In genomic region chr7:23586159-23586558, GRCh38 we compare ENCODE assay signal across 19 cellular contexts. TPM values are rescaled to one million over a fixed set of nuclear protein-coding genes. Genes with fewer than 3 reads are reported as not detected.
A peak's percentile ranks its signal among the peaks of the same experiment; 100 is the strongest.
DNase-seq lines count a peak whose midpoint lies in the region; ATAC-seq, FAIRE-seq and TF ChIP-seq lines count a peak whose summit lies in the region.
"Had no signal": no experiment of that assay in that cellular context is flagged by ENCODE, and none has a peak within 500 bp of the region (broad histone marks: within the 10 kb centered on the region; RNA-seq: fewer than 3 reads in every experiment).

No MANE protein-coding gene starts in this region.

- H2AFZ ChIP-seq in GM23338: 0 out of 2 replicates have a peak overlapping the region, but pooled peaks have one; percentile 32

- WGBS in testis, 2 donors: 56 to 75% methylated on average over 30 to 34 of the region's 34 CpGs

- no peaks in the 10 kb centered on the region for H3K36me3 Mint-ChIP-seq in GM23338 (ENCODE audit: low read depth)
- H3K36me3 Mint-ChIP-seq: CD8-positive, alpha-beta T cell had no signal

- no peaks in the 10 kb centered on the region for H3K9me3 ChIP-seq in kidney (ENCODE audit: control insufficient read depth in 1 of 2, low read length in 2 of 2)
- no peaks in the 10 kb centered on the region for H3K9me3 ChIP-seq in testis
- H3K9me3 ChIP-seq: A549; BLaER1 treated with 17β-estradiol and CSF1 and Interleukin-3, amounts not matched to agents 10 nM and 100 nM; Caco-2 had no signal

- H3K4me3 ChIP-seq in GM23338 (no peak overlapping the region), kidney (ENCODE audit: low read length in 2 of 2) (no peak overlapping the region), testis (peak overlapping the region; percentile 26 to 43)
- H3K4me3 ChIP-seq: A549; BLaER1 treated with 17β-estradiol and CSF1 and Interleukin-3, amounts not matched to agents 10 nM and 100 nM had no signal

- TF ChIP-seq CTCF in GM23338 (conservative IDR thresholded peaks at IDR 0.05; ENCODE audit: low read depth in 2 of 2): no peak
- no peak for TF ChIP-seq CTCF in kidney (IDR thresholded peaks at IDR 0.05; ENCODE audit: borderline replicate concordance, extremely low read depth, insufficient read depth)
- TF ChIP-seq CTCF in testis (IDR thresholded peaks at IDR 0.05): no peak

- ATAC-seq in GM23338: no peak
- ATAC-seq in GM18868 (IDR thresholded peaks at IDR 0.05; ENCODE audit: unreplicated experiment): no peak
- ATAC-seq: A549; CD8-positive, alpha-beta T cell had no signal

- H3K4me1 Mint-ChIP-seq in GM23338: no peaks in the 10 kb centered on the region
- H3K4me1 Mint-ChIP-seq: B cell had no signal

- no peak for FAIRE-seq in kidney (lab: Jason Lieb, UNC)
- FAIRE-seq: D721Med, G401.6 had no signal

- intact Hi-C loops in kidney (cut with DNase I): no loop called here
- intact Hi-C loops in testis (cut with DNase I; ENCODE audit: low total_unique reads): no loop called here

- TF ChIP-seq POLR2A in testis (IDR thresholded peaks at IDR 0.05): no peak

- H4K20me1 ChIP-seq in GM23338 (replicated peaks; ENCODE audit: insufficient read depth): no peaks in the 10 kb centered on the region
- H4K20me1 ChIP-seq: BLaER1 treated with 17β-estradiol and CSF1 and Interleukin-3, amounts not matched to agents 10 nM and 100 nM had no signal

- no peak overlapping the region for H3K9ac ChIP-seq in kidney (ENCODE audit: low read length in 2 of 2)
- H3K9ac ChIP-seq: BLaER1 treated with 17β-estradiol and CSF1 and Interleukin-3, amounts not matched to agents 10 nM and 100 nM had no signal

- DNase-seq in GM23338 (ENCODE audit: low spot score) (no peak), kidney (peak; percentile 67), testis (peak; percentile 31)
- no peak for DNase-seq in stimulated activated CD4-positive, alpha-beta T cell treated with anti-CD3 and anti-CD28 coated beads, Interleukin-4, amount 100 ng/mL, for 4 hours
- DNase-seq: AML-193; Caco-2; Calu3; CD4-positive, alpha-beta T cell; CD8-positive, alpha-beta T cell; DMS79 treated with DMSO at 0.1 percent for 48 hours; GF-D8 had no signal

- H3K79me2 ChIP-seq in GM23338 (replicated peaks; ENCODE audit: insufficient read depth): no peaks in the 10 kb centered on the region

- no peaks in the 10 kb centered on the region for H3K27me3 Mint-ChIP-seq in GM23338 (ENCODE audit: insufficient read depth, low read depth, poor library complexity)
- H3K27me3 Mint-ChIP-seq: B cell; CD4-positive, alpha-beta T cell had no signal

- H3K27ac Mint-ChIP-seq in GM23338: no peak overlapping the region
- H3K27ac Mint-ChIP-seq: B cell; CD4-positive, alpha-beta T cell; CD8-positive, alpha-beta T cell had no signal

- no peaks in the 10 kb centered on the region for H3K4me1 ChIP-seq in GM23338 (ENCODE audit: insufficient read depth)
- no peaks in the 10 kb centered on the region for H3K4me1 ChIP-seq in kidney (ENCODE audit: control insufficient read depth in 1 of 2, insufficient read depth in 1 of 2, low read depth in 1 of 2, low read length in 2 of 2)
- no peaks in the 10 kb centered on the region for H3K4me1 ChIP-seq in testis
- H3K4me1 ChIP-seq: A549; BLaER1 treated with 17β-estradiol and CSF1 and Interleukin-3, amounts not matched to agents 10 nM and 100 nM; Caco-2 had no signal

- no peaks in the 10 kb centered on the region for H3K27me3 ChIP-seq in GM23338 (ENCODE audit: insufficient read depth)
- H3K27me3 ChIP-seq in testis: no peaks in the 10 kb centered on the region
- H3K27me3 ChIP-seq: BLaER1 treated with 17β-estradiol and CSF1 and Interleukin-3, amounts not matched to agents 10 nM and 100 nM had no signal

- no peaks in the 10 kb centered on the region for H3K9me2 ChIP-seq in GM23338 (ENCODE audit: insufficient read depth)

- no peak overlapping the region for H3K27ac ChIP-seq in GM23338 (ENCODE audit: low read depth)
- no peak overlapping the region for H3K27ac ChIP-seq in kidney (ENCODE audit: low read depth in 2 of 2, low read length in 2 of 2)
- H3K27ac ChIP-seq in testis: no peak overlapping the region
- H3K27ac ChIP-seq: 22Rv1; A549; BLaER1 treated with 17β-estradiol and CSF1 and Interleukin-3, amounts not matched to agents 10 nM and 100 nM; C4-2B had no signal

- H3K4me3 Mint-ChIP-seq in GM23338: no peak overlapping the region
- H3K4me3 Mint-ChIP-seq: B cell; CD4-positive, alpha-beta T cell; CD8-positive, alpha-beta T cell had no signal

- no peaks in the 10 kb centered on the region for H3K36me3 ChIP-seq in GM23338 (ENCODE audit: insufficient read depth)
- no peaks in the 10 kb centered on the region for H3K36me3 ChIP-seq in kidney (ENCODE audit: control insufficient read depth in 1 of 2, insufficient read depth in 2 of 2, low read length in 2 of 2)
- H3K36me3 ChIP-seq in testis (ENCODE audit: low read depth, missing control alignments): no peaks in the 10 kb centered on the region
- H3K36me3 ChIP-seq: BLaER1 treated with 17β-estradiol and CSF1 and Interleukin-3, amounts not matched to agents 10 nM and 100 nM had no signal

- H3K4me2 ChIP-seq in GM23338: no peak overlapping the region
- H3K4me2 ChIP-seq: A549; BLaER1 treated with 17β-estradiol and CSF1 and Interleukin-3, amounts not matched to agents 10 nM and 100 nM had no signal

- H3K9me3 Mint-ChIP-seq in GM23338: no peaks in the 10 kb centered on the region
- H3K9me3 Mint-ChIP-seq: CD4-positive, alpha-beta T cell; CD8-positive, alpha-beta T cell had no signal

- no peaks in the 10 kb centered on the region for H3F3A ChIP-seq in GM23338 (replicated peaks; ENCODE audit: low read depth)

TF ChIP-seq in GM23338, 12 proteins besides CTCF, POLR2A, EP300 and RAD21 (continues in another document):
- no peak for TF ChIP-seq ETS1 (IDR thresholded peaks at IDR 0.05)
- no peak for TF ChIP-seq NANOG (IDR thresholded peaks at IDR 0.05; ENCODE audit: borderline replicate concordance)
- TF ChIP-seq ZNF331 (CRISPR knock-in tag; IDR thresholded peaks at IDR 0.05; ENCODE audit: low read depth): no peak
- no peak for TF ChIP-seq POLR2AphosphoS5 (IDR thresholded peaks at IDR 0.05; ENCODE audit: low read depth)
- no peak for TF ChIP-seq STAT1 (IDR thresholded peaks at IDR 0.05; ENCODE audit: unreplicated experiment)
- TF ChIP-seq CREB1 (CRISPR knock-in tag; IDR thresholded peaks at IDR 0.05; ENCODE audit: low read depth): no peak
- TF ChIP-seq EZH2 (IDR thresholded peaks at IDR 0.05; ENCODE audit: low read depth, unreplicated experiment): no peak

RNA-seq across cellular contexts. Expression of gene CCDC126, which starts 11.0 kb away (rescaled TPM):
- total RNA-seq in GM23338 (2014; rRNA removed; shearing (Covaris generic)): 5.7 and 14.9 TPM in 2 replicates
- polyA plus RNA-seq in GM23338 (2016; fragmentation: Nextera tagmentation; extraction: Ambion mirVana) (3.6 and 6.6 TPM in 2 replicates), kidney (ENCODE audit: insufficient read depth, low read depth, low replicate concordance) (5.2 TPM), testis (ENCODE audit: insufficient read depth, low read depth, low replicate concordance) (80.1 TPM)
- total RNA-seq in kidney (8.9 TPM), testis (10 to 100 TPM; 32.0 to 97.2 TPM)

RNA-seq across cellular contexts. Expression of gene TRA2A, which starts 54.4 kb away (rescaled TPM):
- 82.6 and 118 TPM in 2 replicates for total RNA-seq in GM23338 (2014; rRNA removed; shearing (Covaris generic))
- 271 and 274 TPM in 2 replicates for polyA plus RNA-seq in GM23338 (2016; fragmentation: Nextera tagmentation; extraction: Ambion mirVana)
- 67.1 TPM for total RNA-seq in kidney
- polyA plus RNA-seq in kidney (ENCODE audit: insufficient read depth, low read depth, low replicate concordance): 46.4 TPM
- 10 to 100 TPM; 62.8 to 76.1 TPM for total RNA-seq in testis
- polyA plus RNA-seq in testis (ENCODE audit: insufficient read depth, low read depth, low replicate concordance): 60.9 TPM

Comparison
In these comparisons a context has a peak if more than half of its experiments do, and no peak if none do; other contexts are left out.
1. DNase-seq: peak in kidney (single experiment) and testis (single experiment); none in GM23338 (single experiment) and stimulated activated CD4-positive, alpha-beta T cell treated with anti-CD3 and anti-CD28 coated beads, Interleukin-4, amount 100 ng/mL, for 4 hours (0 of 2).
2. H3K4me3 ChIP-seq: peak in testis (2 of 2); none in GM23338 (single experiment) and kidney (0 of 2).